Comparison of ENCODE assay signal across 3 cellular contexts in the genomic region with DNA sequence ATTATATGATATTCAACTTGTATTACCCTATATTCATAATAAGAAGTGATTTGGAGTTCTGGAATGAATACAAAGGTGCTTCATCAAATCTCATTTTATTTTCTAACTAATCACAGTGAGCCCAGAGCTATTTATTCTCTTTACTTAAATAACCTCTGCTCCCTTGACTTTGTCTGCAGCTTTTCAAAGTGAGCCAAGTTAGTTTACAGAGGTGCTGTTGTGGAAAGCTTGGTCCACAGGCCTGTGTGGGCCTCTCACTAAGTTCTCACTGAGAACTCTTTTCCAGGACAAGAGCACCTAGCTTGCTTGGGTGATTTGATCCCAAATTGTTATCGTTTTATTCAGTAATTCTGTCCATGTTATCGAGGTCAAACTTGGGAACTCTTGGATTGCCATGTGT.
"Had no signal": no experiment of that assay in that cellular context is flagged by ENCODE, and none has a peak within 500 bp of the region (broad histone marks: within the 10 kb centered on the region; RNA-seq: fewer than 3 reads in every experiment).

No MANE protein-coding gene starts in this region.

- H3K4me3 ChIP-seq: GM12878 had no signal

- ATAC-seq: GM12878 had no signal

- DNase-seq: GDM1, GF-D8 had no signal
